ENCODE assay signal across 10 cellular contexts in genomic region chr2:237866119-237866621, GRCh38. TPM values are rescaled to one million over a fixed set of nuclear protein-coding genes. Genes with fewer than 3 reads are reported as not detected.
A peak's percentile ranks its signal among the peaks of the same experiment; 100 is the strongest.
DNase-seq lines count a peak whose midpoint lies in the region; ATAC-seq, FAIRE-seq and TF ChIP-seq lines count a peak whose summit lies in the region.
"Had no signal": no experiment of that assay in that cellular context is flagged by ENCODE, and none has a peak within 500 bp of the region (broad histone marks: within the 10 kb centered on the region; RNA-seq: fewer than 3 reads in every experiment).

No MANE protein-coding gene starts in this region.

- H3K36me3 ChIP-seq in IMR-90 (ENCODE audit: control insufficient read depth, insufficient read depth, low read length) (no peaks in the 10 kb centered on the region), pancreas (no peaks in the 10 kb centered on the region)

- H3K4me3 Mint-ChIP-seq in neural crest cell = no peak overlapping the region
- H3K4me3 Mint-ChIP-seq: activated naive CD8-positive, alpha-beta T cell had no signal

- no peak for TF ChIP-seq CTCF in IMR-90 (conservative IDR thresholded peaks at IDR 0.05; ENCODE audit: low read depth, low read length)
- TF ChIP-seq CTCF in neural crest cell (conservative IDR thresholded peaks at IDR 0.05) = no peak
- TF ChIP-seq CTCF in pancreas (IDR thresholded peaks at IDR 0.05) = no peak

- no peak for FAIRE-seq in pancreas (lab: Jason Lieb, UNC)

- H2AFZ ChIP-seq in IMR-90 (replicated peaks; ENCODE audit: low read length, poor library complexity) = peak overlapping the region; percentile 73

- peak overlapping the region; percentile 29 for H2AK9ac ChIP-seq in IMR-90 (replicated peaks; ENCODE audit: low read depth, low read length, poor library complexity)

- in situ Hi-C loops in IMR-90 (cut with MboI; ENCODE audit: low sequenced_read_pairs) = no loop called here

- H3K9me1 ChIP-seq in IMR-90 (ENCODE audit: insufficient read depth, low read length) = peaks cover 23% of the 10 kb centered on the region

- DNase-seq in AG08395 (ENCODE audit: low spot score) (peak; percentile 50), IMR-90 (peak; percentile 78), dedifferentiated amniotic fluid mesenchymal stem cell (ENCODE audit: extremely low spot score) (peak; percentile 45), neural crest cell (ENCODE audit: low read depth, low spot score) (no peak), pancreas (no peak), NCI-H146 (lab: John Stamatoyannopoulos, UW) (no peak), NCI-H510A (lab: John Stamatoyannopoulos, UW) (no peak)
- DNase-seq: nucleus accumbens had no signal

- TF ChIP-seq RAD21 in IMR-90 (IDR thresholded peaks at IDR 0.05; ENCODE audit: low read length) = no peak

- H3K14ac ChIP-seq in IMR-90 (replicated peaks; ENCODE audit: low read depth, low read length) = peak overlapping the region; percentile 94

- H3K56ac ChIP-seq in IMR-90 (ENCODE audit: extremely low read depth, insufficient read depth, low read length) = peak overlapping the region; percentile 60; the same call in 1 of the 2 replicates

- peak overlapping the region; percentile 20; the same call in 1 of the 2 replicates for H3K9ac ChIP-seq in IMR-90 (ENCODE audit: low read depth, low read length)

- H3K9me3 ChIP-seq in IMR-90 (ENCODE audit: control insufficient read depth, insufficient read depth, low read length) (no peaks in the 10 kb centered on the region), pancreas (no peaks in the 10 kb centered on the region)

- H3K4me1 ChIP-seq in IMR-90 (ENCODE audit: control insufficient read depth, insufficient read depth, low read length) (peaks cover 23% of the 10 kb centered on the region), pancreas (peaks cover 33 to 48% (median 36%) of the 10 kb centered on the region in 3 donors)

- peak overlapping the region; percentile 90 for H3K27ac Mint-ChIP-seq in neural crest cell (ENCODE audit: unreplicated experiment)
- H3K27ac Mint-ChIP-seq: activated naive CD8-positive, alpha-beta T cell had no signal

- H3K4me3 ChIP-seq in IMR-90 (ENCODE audit: insufficient read depth, low read depth, low read length) (no peak overlapping the region), pancreas (no peak overlapping the region)

- intact Hi-C loops in IMR-90 (cut with micrococcal nuclease) (no loop called here), pancreas (cut with DNase I) (no loop called here)

- POLR2A ChIA-PET in IMR-90 (lab: Charles Lee; ENCODE audit: unreplicated experiment) = no interaction called here

- peak overlapping the region; percentile 78 for H2AK5ac ChIP-seq in IMR-90 (ENCODE audit: low read depth, low read length)

- peak overlapping the region; percentile 85 for H4K5ac ChIP-seq in IMR-90 (ENCODE audit: low read depth, low read length)

- H3K27ac ChIP-seq in IMR-90 (ENCODE audit: insufficient read depth, low read length) (peak overlapping the region; percentile 85), pancreas (peak overlapping the region in 2 of 4 donors; percentile 73 to 94)

- no TSS peak for BruUV-seq in IMR-90 (replicated peaks; lab: Mats Ljungman, UMichigan)

- H2BK20ac ChIP-seq in IMR-90 (ENCODE audit: low read depth, low read length) = peak overlapping the region; percentile 97

- TF ChIP-seq POLR2A in IMR-90 (IDR thresholded peaks at IDR 0.05; ENCODE audit: low read depth, low read length) = no peak

- H4K8ac ChIP-seq in IMR-90 (ENCODE audit: low read depth in 2 of 2, low read length in 2 of 2) = peak overlapping the region; percentile 74 to 93

- no peaks in the 10 kb centered on the region for H4K20me1 ChIP-seq in IMR-90 (ENCODE audit: insufficient read depth, low read length)

- H2BK120ac ChIP-seq in IMR-90 (ENCODE audit: low read depth, low read length) = peak overlapping the region; percentile 92

- peak overlapping the region; percentile 55 for H3K4me2 ChIP-seq in IMR-90 (ENCODE audit: low read depth, low read length)

- H3K9me3 Mint-ChIP-seq in neural crest cell = no peaks in the 10 kb centered on the region

- WGBS in IMR-90 (ENCODE audit: extremely low coverage in 2 of 2, insufficient read length in 1 of 2), 2 experiments = no CpG with 5 or more reads among the region's 12 CpGs
- whole genome bisulfite sequencing in pancreas, 2 donors = 64 to 76% methylated on average over 12 of the region's 12 CpGs

- no peaks in the 10 kb centered on the region for H3K27me3 ChIP-seq in IMR-90 (ENCODE audit: control insufficient read depth, insufficient read depth, low read length)
- no peaks in the 10 kb centered on the region for H3K27me3 ChIP-seq in pancreas

- H3K36me3 Mint-ChIP-seq in neural crest cell (ENCODE audit: low read depth) = no peaks in the 10 kb centered on the region

- dilution Hi-C loops in IMR-90 (cut with HindIII; ENCODE audit: low sequenced_read_pairs, unreplicated experiment) = no loop called here

- peak overlapping the region; percentile 94; the same call in 2 of the 3 replicates for H2BK15ac ChIP-seq in IMR-90 (ENCODE audit: low read depth, low read length)

- CTCF ChIA-PET in IMR-90 (lab: Yijun Ruan, JAX) = no interaction called here

- H3K4me1 Mint-ChIP-seq in neural crest cell = peaks cover 23% of the 10 kb centered on the region

- peak overlapping the region; percentile 98 for H3K4ac ChIP-seq in IMR-90 (ENCODE audit: low read depth, low read length)

- H3K18ac ChIP-seq in IMR-90 (ENCODE audit: low read depth, low read length) = peak overlapping the region; percentile 73

- peaks cover 18% of the 10 kb centered on the region for H3K27me3 Mint-ChIP-seq in neural crest cell (ENCODE audit: low read depth)

- H3K23ac ChIP-seq in IMR-90 (ENCODE audit: low read depth, low read length) = peak overlapping the region; percentile 71; the same call in 1 of the 2 replicates

- peak; percentile 84 for ATAC-seq in IMR-90 (ENCODE audit: low read depth)
- ATAC-seq in pancreas = no peak
- no peak for ATAC-seq in HG03460 (IDR thresholded peaks at IDR 0.05; ENCODE audit: unreplicated experiment)

- peak overlapping the region; percentile 95 for H2BK5ac ChIP-seq in IMR-90 (ENCODE audit: low read depth, low read length, poor library complexity, severe bottlenecking)

- peaks cover 0 to 27% of the 10 kb centered on the region in 2 experiments; a peak in 2 of 4 replicates for H3K79me1 ChIP-seq in IMR-90 (ENCODE audit: low read depth in 1 of 2, low read length in 2 of 2)

- peak overlapping the region; percentile 95 for H4K91ac ChIP-seq in IMR-90 (ENCODE audit: insufficient read depth, low read depth, low read length)

TF ChIP-seq in IMR-90, 13 proteins besides CTCF, POLR2A, EP300 and RAD21:
- TF ChIP-seq RCOR1 (IDR thresholded peaks at IDR 0.05; ENCODE audit: insufficient replicate concordance, low read length) = no peak
- TF ChIP-seq FOS (IDR thresholded peaks at IDR 0.05; ENCODE audit: low read depth, low read length) = peak; percentile 69

RNA-seq across cellular contexts. Expression of gene RAMP1, which starts 6.7 kb away (rescaled TPM):
- total RNA-seq in IMR-90 (2012; rRNA removed) (15.8 and 19.2 TPM in 2 replicates), neural crest cell (0.58 and 0.91 TPM in 2 replicates), pancreas (10 to 100 TPM; 53.3 to 65.3 (median 60.6) TPM)
- polyA plus RNA-seq in IMR-90 (2012; rRNA removed) (77.1 and 100.0 TPM in 2 replicates), pancreas (10 to 100 TPM; 80.1 to 87.6 TPM)
- polyA plus RNA-seq in IMR-90 (2012; cell fraction: cytosol; rRNA removed) = 75.6 and 199 TPM in 2 replicates
- 18.0 and 50.4 TPM in 2 replicates for polyA plus RNA-seq in IMR-90 (2012; cell fraction: nucleus; rRNA removed; ENCODE audit: low replicate concordance)

Comparison
In these comparisons a context has a peak if more than half of its experiments do, and no peak if none do; other contexts are left out.
1. DNase-seq: peak in AG08395 (single experiment), IMR-90 (single experiment) and dedifferentiated amniotic fluid mesenchymal stem cell (single experiment); none in neural crest cell (single experiment), pancreas (0 of 6), NCI-H146 (single experiment) and NCI-H510A (single experiment).